ENCODE assay signal across 9 cellular contexts in genomic region chr3:136860541-136860940, GRCh38. TPM values are rescaled to one million over a fixed set of nuclear protein-coding genes. Genes with fewer than 3 reads are reported as not detected.
DNase-seq lines count a peak whose midpoint lies in the region; ATAC-seq and TF ChIP-seq lines count a peak whose summit lies in the region.
"Had no signal": no experiment of that assay in that cellular context is flagged by ENCODE, and none has a peak within 500 bp of the region (broad histone marks: within the 10 kb centered on the region; RNA-seq: fewer than 3 reads in every experiment).

No MANE protein-coding gene starts in this region.

- peaks cover 38% of the 10 kb centered on the region for H3K79me2 ChIP-seq in osteoblast (ENCODE audit: insufficient read depth, low read length)

- no peaks in the 10 kb centered on the region for H3K36me3 ChIP-seq in osteoblast (ENCODE audit: insufficient read depth, low read length)

- no peaks in the 10 kb centered on the region for H4K20me1 ChIP-seq in osteoblast (ENCODE audit: insufficient read depth, low read length)

- H3K27me3 ChIP-seq in dorsolateral prefrontal cortex (no peaks in the 10 kb centered on the region), osteoblast (ENCODE audit: insufficient read depth, low read length) (no peaks in the 10 kb centered on the region)

- H3K4me2 ChIP-seq in osteoblast (ENCODE audit: insufficient read depth, low read length): peak overlapping the region; percentile 99

- TF ChIP-seq CTCF in dorsolateral prefrontal cortex (IDR thresholded peaks at IDR 0.05 in 54 of 56, conservative IDR thresholded peaks at IDR 0.05 in 2 of 56; ENCODE audit: low read depth in 1 of 56, partially characterized antibody in 56 of 56) (no peak), osteoblast (IDR thresholded peaks at IDR 0.05; ENCODE audit: extremely low read depth, low read depth, low read length) (no peak)

- H3K27ac ChIP-seq in dorsolateral prefrontal cortex: peak overlapping the region in 26 of 59 donors; percentile 2 to 94 (median 88)
- H3K27ac ChIP-seq in osteoblast (ENCODE audit: low read depth, low read length): no peak overlapping the region
- H3K27ac ChIP-seq: HL-60 had no signal

- intact Hi-C loops in dorsolateral prefrontal cortex (cut with DNase I): loop anchor here (5.0 to 10.0 kb wide), 4 partner anchors 137 to 788 kb away; partner anchors contain the start of gene MSL2 (in 1 of the 2)

- peaks cover 19% of the 10 kb centered on the region for H3K4me1 ChIP-seq in osteoblast (ENCODE audit: insufficient read depth, low read length)

- no peak for ATAC-seq in HG03354 (IDR thresholded peaks at IDR 0.05; ENCODE audit: poor library complexity, severe bottlenecking, unreplicated experiment)
- no peak for ATAC-seq in HG03159 (IDR thresholded peaks at IDR 0.05; ENCODE audit: unreplicated experiment)

- H3K9me3 ChIP-seq in osteoblast (ENCODE audit: low read depth, low read length): no peaks in the 10 kb centered on the region

- H2AFZ ChIP-seq in osteoblast (ENCODE audit: low read length): peak overlapping the region; percentile 36

- peak overlapping the region in 54 of 59 donors; percentile 66 to 98 (median 92) for H3K4me3 ChIP-seq in dorsolateral prefrontal cortex
- H3K4me3 ChIP-seq in osteoblast (ENCODE audit: insufficient read depth, low read length): peak overlapping the region; percentile 94

- DNase-seq in EL (peak; percentile 14), NCI-H1930 (lab: John Stamatoyannopoulos, UW) (peak; percentile 14 to 42), dorsolateral prefrontal cortex (no peak), osteoblast (ENCODE audit: insufficient read length, low spot score, missing footprints) (no peak), HUDEP-2 (lab: John Stamatoyannopoulos, UW; ENCODE audit: unreplicated experiment in 76 of 76) (no peak)
- DNase-seq in central memory CD4-positive, alpha-beta T cell: no peak

RNA-seq across cellular contexts. Expression of gene NCK1, which starts 1.5 kb away (rescaled TPM):
- total RNA-seq in dorsolateral prefrontal cortex (10 to 100 TPM; 15.6 to 40.2 (median 26.0) TPM), osteoblast (41.6 and 42.4 TPM in 2 replicates)

RNA-seq across cellular contexts. Expression of gene SLC35G2, which starts 41.6 kb away (rescaled TPM):
- total RNA-seq in dorsolateral prefrontal cortex (10 to 100 TPM; 10.8 to 33.7 (median 20.3) TPM), osteoblast (8.0 and 9.7 TPM in 2 replicates)

Comparison
In these comparisons a context has a peak if more than half of its experiments do, and no peak if none do; other contexts are left out.
1. DNase-seq: peak in EL (single experiment) and NCI-H1930 (2 of 2); none in dorsolateral prefrontal cortex (0 of 10), osteoblast (single experiment), central memory CD4-positive, alpha-beta T cell (single experiment) and HUDEP-2 (0 of 76).